Comparison of ENCODE assay signal across 8 cellular contexts in genomic region chr6:110876170-110876773, GRCh38. TPM values are rescaled to one million over a fixed set of nuclear protein-coding genes. Genes with fewer than 3 reads are reported as not detected.
DNase-seq lines count a peak whose midpoint lies in the region; ATAC-seq and TF ChIP-seq lines count a peak whose summit lies in the region.

No MANE protein-coding gene starts in this region.

- WGBS in HUES64 = under 1% methylated on average over 29 of the region's 29 CpGs
- 0 to 1% methylated on average over 19 to 21 of the region's 29 CpGs for WGBS in esophagus squamous epithelium, 2 donors

- H3K9ac ChIP-seq in HUES64 (ENCODE audit: low read depth, low read length) (peak overlapping the region; percentile 96), muscle layer of colon (ENCODE audit: low read length) (peak overlapping the region; percentile 63)

- H3K9me3 ChIP-seq in HUES64 (ENCODE audit: insufficient read depth, low read depth, low read length) (no peaks in the 10 kb centered on the region), PC-9 (ENCODE audit: insufficient read depth, low read depth) (no peaks in the 10 kb centered on the region), esophagus squamous epithelium (no peaks in the 10 kb centered on the region), muscle layer of colon (ENCODE audit: low read length) (no peaks in the 10 kb centered on the region)

- ATAC-seq in activated T-cell treated with anti-CD3 and anti-CD28 coated beads, Interleukin-2, amount 50 U/mL, for 72 hours (replicated peaks in 1 of 2) = peak; percentile 55 to 59

- H3K27ac Mint-ChIP-seq in activated T-cell treated with anti-CD3 and anti-CD28 coated beads, Interleukin-2, amount 50 U/mL, for 72 hours = peak overlapping the region; percentile 97

- TF ChIP-seq CTCF in GM20000 (IDR thresholded peaks at IDR 0.05; ENCODE audit: extremely low read depth, missing control alignments) (no peak), PC-9 (conservative IDR thresholded peaks at IDR 0.05) (no peak), esophagus squamous epithelium (IDR thresholded peaks at IDR 0.05) (no peak)

- H3K27ac ChIP-seq in HUES64 (ENCODE audit: low read depth, low read length) (peak overlapping the region; percentile 77; the same call in 1 of the 2 replicates), PC-9 (peak overlapping the region; percentile 73), esophagus squamous epithelium (peak overlapping the region; percentile 91 to 97 (median 94)), muscle layer of colon (ENCODE audit: low read depth, low read length) (peak overlapping the region; percentile 99)

- H3K27me3 Mint-ChIP-seq in activated T-cell treated with anti-CD3 and anti-CD28 coated beads, Interleukin-2, amount 50 U/mL, for 72 hours (ENCODE audit: low read depth) = no peaks in the 10 kb centered on the region

- H3K4me1 ChIP-seq in HUES64 (ENCODE audit: insufficient read depth, low read length) = peaks cover 42% of the 10 kb centered on the region
- peaks cover 49% of the 10 kb centered on the region for H3K4me1 ChIP-seq in PC-9 (replicated peaks; ENCODE audit: insufficient read depth)
- H3K4me1 ChIP-seq in esophagus squamous epithelium = peaks cover 20 to 60% (median 46%) of the 10 kb centered on the region in 3 donors
- H3K4me1 ChIP-seq in muscle layer of colon (ENCODE audit: insufficient read depth, low read length) = peaks cover 37% of the 10 kb centered on the region

- peaks cover 3 to 8% of the 10 kb centered on the region in 2 donors for H3K36me3 Mint-ChIP-seq in activated T-cell treated with anti-CD3 and anti-CD28 coated beads, Interleukin-2, amount 50 U/mL, for 72 hours (ENCODE audit: insufficient read depth in 2 of 2)

- peaks cover 15% of the 10 kb centered on the region for H3F3A ChIP-seq in PC-9 (ENCODE audit: insufficient read depth, low read depth)

- DNase-seq in COLO668 (lab: John Stamatoyannopoulos, UW; ENCODE audit: unreplicated experiment) (peak; percentile 74), GM20000 (ENCODE audit: low spot score) (peak; percentile 73), PC-9 (peak; percentile 82 to 89), esophagus squamous epithelium (lab: John Stamatoyannopoulos, UW) (peak; percentile 33)
- DNase-seq in activated T-cell treated with anti-CD3 and anti-CD28 coated beads, Interleukin-2, amount 50 U/mL, for 72 hours = peak; percentile 80
- DNase-seq in stimulated activated CD8-positive, alpha-beta memory T cell treated with anti-CD3 and anti-CD28 coated beads, Interleukin-7, amount 100 ng/mL, for 24 hours (ENCODE audit: low read depth) = peak; percentile 24

- peak overlapping the region; percentile 76 for H2AFZ ChIP-seq in PC-9

- H3K4me1 Mint-ChIP-seq in activated T-cell treated with anti-CD3 and anti-CD28 coated beads, Interleukin-2, amount 50 U/mL, for 72 hours (ENCODE audit: low read depth) = peaks cover 51% of the 10 kb centered on the region

- H3K79me2 ChIP-seq in PC-9 (ENCODE audit: low read depth) = peaks cover 75% of the 10 kb centered on the region

- H3K4me2 ChIP-seq in PC-9 = peak overlapping the region; percentile 79

- no peaks in the 10 kb centered on the region for H3K9me3 Mint-ChIP-seq in activated T-cell treated with anti-CD3 and anti-CD28 coated beads, Interleukin-2, amount 50 U/mL, for 72 hours

- intact Hi-C loops in PC-9 (cut with micrococcal nuclease; ENCODE audit: unreplicated experiment) (loop anchor here (2.0 kb wide), 1 partner anchor 69 kb away; no protein-coding TSS in a partner anchor), esophagus squamous epithelium (cut with DNase I) (loop anchor here (5.0 kb wide), 1 partner anchor 59 kb away; the partner anchor contains the start of gene CDK19)

- H3K4me3 ChIP-seq in HUES64 (ENCODE audit: low read length) (peak overlapping the region; percentile 91), PC-9 (peak overlapping the region; percentile 90), esophagus squamous epithelium (peak overlapping the region; percentile 90 to 94 (median 92)), muscle layer of colon (ENCODE audit: low read depth in 1 of 2, low read length in 2 of 2) (peak overlapping the region; percentile 73 to 96)

- H3K9me2 ChIP-seq in PC-9 (ENCODE audit: insufficient read depth) = no peaks in the 10 kb centered on the region

- CTCF ChIA-PET in PC-9 (lab: Charles Lee) = interaction anchor here (1.2 kb wide), 1 partner anchor 194 kb away, joined by 3 read pairs; no protein-coding TSS in a partner anchor

- peaks cover 55% of the 10 kb centered on the region for H4K20me1 ChIP-seq in PC-9 (ENCODE audit: insufficient read depth)

- POLR2A ChIA-PET in PC-9 (lab: Charles Lee; ENCODE audit: unreplicated experiment) = interaction anchor here (0.6 to 1.1 kb wide), 9 partner anchors 19 to 1135 kb away, joined by 3 to 27 read pairs (median 5); partner anchors contain the start of gene CDK19

- no peaks in the 10 kb centered on the region; the same call in 1 of the 2 replicates for H3K36me3 ChIP-seq in HUES64 (ENCODE audit: insufficient read depth, low read length)
- H3K36me3 ChIP-seq in PC-9 (ENCODE audit: low read depth) = 0 out of 2 replicates have a peak, but pooled peaks cover 3% of the 10 kb centered on the region
- H3K36me3 ChIP-seq in esophagus squamous epithelium = no peaks in the 10 kb centered on the region
- H3K36me3 ChIP-seq in muscle layer of colon (ENCODE audit: insufficient read depth, low read length) = no peaks in the 10 kb centered on the region

- peak in 2 of 4 donors; percentile 87 for TF ChIP-seq POLR2A in esophagus squamous epithelium (IDR thresholded peaks at IDR 0.05)

- BruUV-seq in PC-9 (replicated peaks; lab: Mats Ljungman, UMichigan) = no TSS peak

- peak overlapping the region; percentile 95 for H3K4me3 Mint-ChIP-seq in activated T-cell treated with anti-CD3 and anti-CD28 coated beads, Interleukin-2, amount 50 U/mL, for 72 hours

- H3K27me3 ChIP-seq in HUES64 (ENCODE audit: insufficient read depth, low read length) (no peaks in the 10 kb centered on the region), PC-9 (ENCODE audit: insufficient read depth, low read depth) (no peaks in the 10 kb centered on the region), esophagus squamous epithelium (no peaks in the 10 kb centered on the region), muscle layer of colon (ENCODE audit: control insufficient read depth in 1 of 2, insufficient read depth in 2 of 2, low read length in 2 of 2) (no peaks in the 10 kb centered on the region)

RNA-seq across cellular contexts. Expression of gene AMD1, which starts 1.7 kb away (rescaled TPM):
- polyA plus RNA-seq in HUES64 (2013, experiment 1 of 2) = 134 TPM
- polyA plus RNA-seq in HUES64 (2013, experiment 2 of 2) = 118 TPM
- total RNA-seq in PC-9 (2021) (40.1 and 46.4 TPM in 2 replicates), esophagus squamous epithelium (100 to 1,000 TPM in 2 of 4 donors, 10 to 100 TPM in 2; 53.6 to 116 (median 103) TPM)
- total RNA-seq in activated T-cell treated with anti-CD3 and anti-CD28 coated beads, Interleukin-2, amount 50 U/mL, for 72 hours = 10 to 100 TPM; 55.5 to 61.4 TPM

Comparison
In these comparisons a context has a peak if more than half of its experiments do, and no peak if none do; other contexts are left out.
1. Peak in every context shown above with its lines: DNase-seq, ATAC-seq, H3K4me3 ChIP-seq and H3K27ac ChIP-seq.
2. DNase-seq: peak in every context shown above with its lines; median percentile 86 in PC-9; 80 in activated T-cell treated with anti-CD3 and anti-CD28 coated beads, Interleukin-2, amount 50 U/mL, for 72 hours; 74 in COLO668; 73 in GM20000; 33 in esophagus squamous epithelium; 24 in stimulated activated CD8-positive, alpha-beta memory T cell treated with anti-CD3 and anti-CD28 coated beads, Interleukin-7, amount 100 ng/mL, for 24 hours.